30 cellular contexts compared by ENCODE assay signal in the genomic region with DNA sequence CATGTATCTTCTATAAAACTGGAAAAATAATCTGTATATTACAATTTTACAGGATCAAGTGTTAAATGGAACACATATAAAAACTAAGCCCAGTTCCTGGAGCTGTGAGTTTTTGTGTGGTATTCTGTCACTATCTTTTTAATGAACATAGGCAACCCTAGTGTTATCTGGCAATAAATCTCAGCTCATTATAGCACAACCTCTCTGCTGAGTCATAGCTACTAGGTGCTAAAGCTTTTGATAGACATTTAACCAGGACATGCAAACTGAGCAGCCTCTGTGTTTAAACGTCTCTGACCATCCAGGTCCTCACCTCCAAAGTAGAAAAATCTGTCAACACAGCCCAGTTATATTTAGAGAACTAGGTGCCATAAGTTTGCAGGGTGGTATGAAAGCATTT.
DNase-seq lines count a peak whose midpoint lies in the region; ATAC-seq, FAIRE-seq and TF ChIP-seq lines count a peak whose summit lies in the region.
"Had no signal": no experiment of that assay in that cellular context is flagged by ENCODE, and none has a peak within 500 bp of the region (broad histone marks: within the 10 kb centered on the region; RNA-seq: fewer than 3 reads in every experiment).

No MANE protein-coding gene starts in this region.

- H3K36me3 Mint-ChIP-seq in activated naive CD4-positive, alpha-beta T cell treated with anti-CD3 and anti-CD28 coated beads, Interleukin-2, amount 10 ng/mL, durations not matched to agents 7 days and 5 days: no peaks in the 10 kb centered on the region
- H3K36me3 Mint-ChIP-seq: IgD-negative memory B cell had no signal

- no peaks in the 10 kb centered on the region for H3K36me3 ChIP-seq in RWPE2 (ENCODE audit: low read depth)
- H3K36me3 ChIP-seq in hepatocyte (replicated peaks; ENCODE audit: insufficient read depth, low read depth): no peaks in the 10 kb centered on the region
- H3K36me3 ChIP-seq: BLaER1, heart right ventricle, suprapubic skin, upper lobe of right lung had no signal

- no peak overlapping the region for H3K4me2 ChIP-seq in hepatocyte
- H3K4me2 ChIP-seq: BLaER1 had no signal

- H3K4me1 ChIP-seq in RWPE2 (ENCODE audit: insufficient read depth, poor library complexity, severe bottlenecking) (no peaks in the 10 kb centered on the region), hepatocyte (ENCODE audit: insufficient read depth) (peaks cover 10% of the 10 kb centered on the region)
- H3K4me1 ChIP-seq: BLaER1, body of pancreas had no signal

- no peak for TF ChIP-seq CTCF in RWPE2 (IDR thresholded peaks at IDR 0.05; ENCODE audit: poor library complexity, severe bottlenecking)
- no peak for TF ChIP-seq CTCF in hepatocyte (IDR thresholded peaks at IDR 0.05; ENCODE audit: poor library complexity)

- H3K4me3 ChIP-seq in RWPE2 (ENCODE audit: severe bottlenecking) (no peak overlapping the region), hepatocyte (no peak overlapping the region)
- H3K4me3 ChIP-seq: BLaER1, body of pancreas, GM12878, GM23248, heart right ventricle, suprapubic skin, upper lobe of right lung had no signal

- no peaks in the 10 kb centered on the region for H3K9me3 ChIP-seq in RWPE2 (ENCODE audit: severe bottlenecking)
- no peaks in the 10 kb centered on the region for H3K9me3 ChIP-seq in hepatocyte (ENCODE audit: low read depth)
- H3K9me3 ChIP-seq: BLaER1, body of pancreas, heart right ventricle, suprapubic skin, upper lobe of right lung had no signal

- no peaks in the 10 kb centered on the region for H3K27me3 Mint-ChIP-seq in activated naive CD4-positive, alpha-beta T cell treated with anti-CD3 and anti-CD28 coated beads, Interleukin-2, amount 10 ng/mL, durations not matched to agents 7 days and 5 days
- H3K27me3 Mint-ChIP-seq: IgD-negative memory B cell had no signal

- H2AFZ ChIP-seq in hepatocyte: no peak overlapping the region
- H2AFZ ChIP-seq: GM23248 had no signal

- no peak overlapping the region for H3K4me3 Mint-ChIP-seq in activated naive CD4-positive, alpha-beta T cell treated with anti-CD3 and anti-CD28 coated beads, Interleukin-2, amount 10 ng/mL, durations not matched to agents 7 days and 5 days
- H3K4me3 Mint-ChIP-seq: activated CD4-positive, alpha-beta T cell treated with anti-CD3 and anti-CD28 coated beads for 36 hours; activated naive CD8-positive, alpha-beta T cell treated with anti-CD3 and anti-CD28 coated beads, Interleukin-2, amount 50 U/mL, for 24 hours; HFFc6; IgD-negative memory B cell had no signal

- no peaks in the 10 kb centered on the region for H3K9me3 Mint-ChIP-seq in activated naive CD4-positive, alpha-beta T cell treated with anti-CD3 and anti-CD28 coated beads, Interleukin-2, amount 10 ng/mL, durations not matched to agents 7 days and 5 days
- H3K9me3 Mint-ChIP-seq: activated naive CD8-positive, alpha-beta T cell treated with anti-CD3 and anti-CD28 coated beads, Interleukin-2, amount 50 U/mL, for 24 hours; HFFc6; IgD-negative memory B cell had no signal

- CTCF ChIA-PET in activated naive CD4-positive, alpha-beta T cell treated with anti-CD3 and anti-CD28 coated beads, Interleukin-2, amount 10 ng/mL, durations not matched to agents 7 days and 5 days (lab: Charles Lee): no interaction called here

- no peaks in the 10 kb centered on the region for H3K27me3 ChIP-seq in RWPE2 (ENCODE audit: insufficient read depth, poor library complexity, severe bottlenecking)
- no peaks in the 10 kb centered on the region for H3K27me3 ChIP-seq in hepatocyte
- H3K27me3 ChIP-seq: BLaER1, body of pancreas, heart right ventricle, suprapubic skin, upper lobe of right lung had no signal

- ATAC-seq in RWPE2 (ENCODE audit: low read depth) (peak; percentile 44; the same call in 1 of the 3 replicates), HG02884 (IDR thresholded peaks at IDR 0.05; ENCODE audit: unreplicated experiment) (no peak), HG03097 (IDR thresholded peaks at IDR 0.05; ENCODE audit: low FRiP score, unreplicated experiment) (no peak)
- ATAC-seq: activated CD4-positive, alpha-beta T cell treated with anti-CD3 and anti-CD28 coated beads for 36 hours; activated naive CD8-positive, alpha-beta T cell treated with anti-CD3 and anti-CD28 coated beads, Interleukin-2, amount 50 U/mL, for 24 hours; body of pancreas; GM12878; heart right ventricle; SK-N-SH treated with all-trans-retinoic acid at 6 μM for 48 hours had no signal

- DNase-seq in A172 (ENCODE audit: low spot score) (peak; percentile 47), EH (ENCODE audit: low read depth) (peak; percentile 57), RWPE2 (ENCODE audit: low spot score) (no peak), hepatocyte (ENCODE audit: low spot score) (peak; percentile 34), RCC 7860 (ENCODE audit: low spot score) (no peak)
- no peak for DNase-seq in activated naive CD4-positive, alpha-beta T cell treated with anti-CD3 and anti-CD28 coated beads, Interleukin-2, amount 10 ng/mL, durations not matched to agents 7 days and 5 days
- DNase-seq: ACHN; activated CD4-positive, alpha-beta T cell treated with anti-CD3 and anti-CD28 coated beads for 36 hours; activated CD8-positive, alpha-beta memory T cell treated with anti-CD3 and anti-CD28 coated beads for 24 hours; activated gamma-delta T cell treated with Interleukin-2 at 50 U/mL for 16 hours; activated naive CD8-positive, alpha-beta T cell treated with anti-CD3 and anti-CD28 coated beads, Interleukin-2, amount 50 U/mL, for 24 hours; activated T-cell treated with anti-CD3 and anti-CD28 coated beads, Interleukin-2, amount 50 U/mL, for 1 hour; body of pancreas; GM23248; heart right ventricle; HFFc6; mesenchymal stem cell; NCI-H1105 treated with DMSO at 0.1 percent for 48 hours; NCI-H1930; NCI-H69; stimulated activated naive CD4-positive, alpha-beta T cell; upper lobe of right lung had no signal

- H3K27ac Mint-ChIP-seq in activated naive CD4-positive, alpha-beta T cell treated with anti-CD3 and anti-CD28 coated beads, Interleukin-2, amount 10 ng/mL, durations not matched to agents 7 days and 5 days: no peak overlapping the region
- H3K27ac Mint-ChIP-seq: activated CD4-positive, alpha-beta T cell treated with anti-CD3 and anti-CD28 coated beads for 36 hours; activated naive CD8-positive, alpha-beta T cell treated with anti-CD3 and anti-CD28 coated beads, Interleukin-2, amount 50 U/mL, for 24 hours; HFFc6; IgD-negative memory B cell had no signal

- no peaks in the 10 kb centered on the region for H3K79me2 ChIP-seq in hepatocyte

- no peak overlapping the region for H3K27ac ChIP-seq in RWPE2 (ENCODE audit: poor library complexity, severe bottlenecking)
- no peak overlapping the region for H3K27ac ChIP-seq in hepatocyte
- H3K27ac ChIP-seq: BLaER1, body of pancreas, epithelial cell of prostate, GM23248, heart right ventricle, suprapubic skin, upper lobe of right lung had no signal

- 57% methylated on average over 1 of the region's 1 CpG for WGBS in hepatocyte (ENCODE audit: low lambda C conversion rate, missing lambda C conversion rate)

- H3K4me1 Mint-ChIP-seq in activated naive CD4-positive, alpha-beta T cell treated with anti-CD3 and anti-CD28 coated beads, Interleukin-2, amount 10 ng/mL, durations not matched to agents 7 days and 5 days: no peaks in the 10 kb centered on the region
- H3K4me1 Mint-ChIP-seq: activated CD4-positive, alpha-beta T cell treated with anti-CD3 and anti-CD28 coated beads for 36 hours; activated naive CD8-positive, alpha-beta T cell treated with anti-CD3 and anti-CD28 coated beads, Interleukin-2, amount 50 U/mL, for 24 hours; IgD-negative memory B cell had no signal

- H3K9me2 ChIP-seq in hepatocyte (replicated peaks; ENCODE audit: insufficient read depth): no peaks in the 10 kb centered on the region

- H4K20me1 ChIP-seq in hepatocyte (ENCODE audit: insufficient read depth, poor library complexity, severe bottlenecking): no peaks in the 10 kb centered on the region
- H4K20me1 ChIP-seq: BLaER1 had no signal

- no peak for FAIRE-seq in RCC 7860 (lab: Jason Lieb, UNC)
- FAIRE-seq: GM12878 had no signal

Comparison
In these comparisons a context has a peak if more than half of its experiments do, and no peak if none do; other contexts are left out.
1. DNase-seq: peak in A172 (single experiment), EH (single experiment) and hepatocyte (single experiment); none in RWPE2 (single experiment), RCC 7860 (single experiment) and activated naive CD4-positive, alpha-beta T cell treated with anti-CD3 and anti-CD28 coated beads, Interleukin-2, amount 10 ng/mL, durations not matched to agents 7 days and 5 days (single experiment).